In genomic region chr3:49173792-49174170, GRCh38 we compare ENCODE assay signal across 10 cellular contexts. TPM values are rescaled to one million over a fixed set of nuclear protein-coding genes. Genes with fewer than 3 reads are reported as not detected.
DNase-seq lines count a peak whose midpoint lies in the region; ATAC-seq and TF ChIP-seq lines count a peak whose summit lies in the region.
"Had no signal": no experiment of that assay in that cellular context is flagged by ENCODE, and none has a peak within 500 bp of the region (broad histone marks: within the 10 kb centered on the region; RNA-seq: fewer than 3 reads in every experiment).

No MANE protein-coding gene starts in this region.

- no peak overlapping the region for H2AFZ ChIP-seq in neuron (ENCODE audit: low read depth, low read length)

- H3K27ac Mint-ChIP-seq in activated T-helper 1 cell treated with anti-CD3 and anti-CD28 coated beads, Interleukin-12 subunit alpha, Interleukin-12 subunit beta, Interleukin-2, Interleukin-4 antibody, amounts not matched to agents 30 ng/mL and 10 ng/mL and 1 ng/mL, durations not matched to agents 14 hours and 24 hours and 36 hours: no peak overlapping the region

- H4K20me1 ChIP-seq in BLaER1 treated with 17β-estradiol and CSF1 and Interleukin-3, amounts not matched to agents 10 nM and 100 nM: peaks cover 0 to 50% (median 0%) of the 10 kb centered on the region in 11 experiments; a peak in 4 of 22 replicates

- intact Hi-C loops in activated T-helper 1 cell treated with anti-CD3 and anti-CD28 coated beads, Interleukin-12 subunit alpha, Interleukin-12 subunit beta, Interleukin-2, Interleukin-4 antibody, amounts not matched to agents 30 ng/mL and 10 ng/mL and 1 ng/mL, durations not matched to agents 14 hours and 24 hours and 36 hours (cut with micrococcal nuclease): no loop called here

- H3K9me3 Mint-ChIP-seq in activated T-helper 1 cell treated with anti-CD3 and anti-CD28 coated beads, Interleukin-12 subunit alpha, Interleukin-12 subunit beta, Interleukin-2, Interleukin-4 antibody, amounts not matched to agents 30 ng/mL and 10 ng/mL and 1 ng/mL, durations not matched to agents 14 hours and 24 hours and 36 hours: no peaks in the 10 kb centered on the region

- ATAC-seq in GM21723 (IDR thresholded peaks at IDR 0.05; ENCODE audit: unreplicated experiment): no peak

- TF ChIP-seq POLR2A in Peyer's patch (IDR thresholded peaks at IDR 0.05): no peak

- H3K27me3 ChIP-seq in BLaER1 treated with 17β-estradiol and CSF1 and Interleukin-3, amounts not matched to agents 10 nM and 100 nM: no peaks in the 10 kb centered on the region; a peak in 1 of 22 replicates
- H3K27me3 ChIP-seq in Peyer's patch: no peaks in the 10 kb centered on the region
- H3K27me3 ChIP-seq in neuron (ENCODE audit: insufficient read depth, low read length): no peaks in the 10 kb centered on the region

- DNase-seq in Peyer's patch (no peak), fibroblast of the aortic adventitia (ENCODE audit: low read depth) (peak; percentile 30), SHP77 treated with DMSO at 0.1 percent for 48 hours (lab: John Stamatoyannopoulos, UW) (no peak)
- DNase-seq in activated CD4-positive, alpha-beta T cell treated with anti-CD3 and anti-CD28 coated beads for 48 hours: no peak
- no peak for DNase-seq in activated T-helper 1 cell treated with anti-CD3 and anti-CD28 coated beads, Interleukin-12 subunit alpha, Interleukin-12 subunit beta, Interleukin-2, Interleukin-4 antibody, amounts not matched to agents 30 ng/mL and 10 ng/mL and 1 ng/mL, durations not matched to agents 14 hours and 24 hours and 36 hours (ENCODE audit: low spot score)
- DNase-seq: activated CD8-positive, alpha-beta memory T cell treated with anti-CD3 and anti-CD28 coated beads, Interleukin-2, amount 50 U/mL, for 48 hours; effector CD4-positive, alpha-beta T cell had no signal

- no peaks in the 10 kb centered on the region for H3K36me3 Mint-ChIP-seq in activated T-helper 1 cell treated with anti-CD3 and anti-CD28 coated beads, Interleukin-12 subunit alpha, Interleukin-12 subunit beta, Interleukin-2, Interleukin-4 antibody, amounts not matched to agents 30 ng/mL and 10 ng/mL and 1 ng/mL, durations not matched to agents 14 hours and 24 hours and 36 hours (ENCODE audit: low read depth)

- H3K4me2 ChIP-seq in BLaER1 treated with 17β-estradiol and CSF1 and Interleukin-3, amounts not matched to agents 10 nM and 100 nM: peak overlapping the region; percentile 84 to 100 (median 96)

- H3K9me3 ChIP-seq in BLaER1 treated with 17β-estradiol and CSF1 and Interleukin-3, amounts not matched to agents 10 nM and 100 nM (replicated peaks in 1 of 11): no peaks in the 10 kb centered on the region
- no peaks in the 10 kb centered on the region for H3K9me3 ChIP-seq in Peyer's patch
- no peaks in the 10 kb centered on the region for H3K9me3 ChIP-seq in neuron (ENCODE audit: low read length)

- H3K4me3 Mint-ChIP-seq in activated T-helper 1 cell treated with anti-CD3 and anti-CD28 coated beads, Interleukin-12 subunit alpha, Interleukin-12 subunit beta, Interleukin-2, Interleukin-4 antibody, amounts not matched to agents 30 ng/mL and 10 ng/mL and 1 ng/mL, durations not matched to agents 14 hours and 24 hours and 36 hours: no peak overlapping the region

- peak overlapping the region in 8 of 11 experiments; percentile 6 to 96 (median 38); a peak in 11 of 22 replicates for H3K9ac ChIP-seq in BLaER1 treated with 17β-estradiol and CSF1 and Interleukin-3, amounts not matched to agents 10 nM and 100 nM

- peaks cover 63 to 90% (median 86%) of the 10 kb centered on the region in 10 experiments for H3K4me1 ChIP-seq in BLaER1 treated with 17β-estradiol and CSF1 and Interleukin-3, amounts not matched to agents 10 nM and 100 nM
- peaks cover 0 to 31% (median 4%) of the 10 kb centered on the region in 4 donors for H3K4me1 ChIP-seq in Peyer's patch
- peaks cover 44% of the 10 kb centered on the region for H3K4me1 ChIP-seq in neuron (ENCODE audit: insufficient read depth, low read length)

- H3K27me3 Mint-ChIP-seq in activated T-helper 1 cell treated with anti-CD3 and anti-CD28 coated beads, Interleukin-12 subunit alpha, Interleukin-12 subunit beta, Interleukin-2, Interleukin-4 antibody, amounts not matched to agents 30 ng/mL and 10 ng/mL and 1 ng/mL, durations not matched to agents 14 hours and 24 hours and 36 hours (ENCODE audit: insufficient read depth): no peaks in the 10 kb centered on the region

- peak overlapping the region in 3 of 10 experiments; percentile 11 to 93 (median 75); a peak in 4 of 20 replicates for H3K4me3 ChIP-seq in BLaER1 treated with 17β-estradiol and CSF1 and Interleukin-3, amounts not matched to agents 10 nM and 100 nM
- H3K4me3 ChIP-seq in Peyer's patch (peak overlapping the region in 1 of 4 donors; percentile 63), fibroblast of the aortic adventitia (ENCODE audit: low read depth, low read length) (peak overlapping the region; percentile 85), neuron (ENCODE audit: low read length) (peak overlapping the region; percentile 25)

- peaks cover 6% of the 10 kb centered on the region for H3K4me1 Mint-ChIP-seq in activated T-helper 1 cell treated with anti-CD3 and anti-CD28 coated beads, Interleukin-12 subunit alpha, Interleukin-12 subunit beta, Interleukin-2, Interleukin-4 antibody, amounts not matched to agents 30 ng/mL and 10 ng/mL and 1 ng/mL, durations not matched to agents 14 hours and 24 hours and 36 hours (ENCODE audit: low read depth)

- TF ChIP-seq CTCF in Peyer's patch (IDR thresholded peaks at IDR 0.05) (no peak), fibroblast of the aortic adventitia (IDR thresholded peaks at IDR 0.05; ENCODE audit: insufficient read depth, low read length) (no peak)

- peaks cover 0 to 60% (median 0%) of the 10 kb centered on the region in 11 experiments; a peak in 4 of 22 replicates for H3K36me3 ChIP-seq in BLaER1 treated with 17β-estradiol and CSF1 and Interleukin-3, amounts not matched to agents 10 nM and 100 nM
- H3K36me3 ChIP-seq in Peyer's patch: no peaks in the 10 kb centered on the region
- peaks cover 21% of the 10 kb centered on the region for H3K36me3 ChIP-seq in neuron (ENCODE audit: insufficient read depth, low read length)

- peak overlapping the region in 7 of 11 experiments; percentile 10 to 79 (median 41); a peak in 8 of 22 replicates for H3K27ac ChIP-seq in BLaER1 treated with 17β-estradiol and CSF1 and Interleukin-3, amounts not matched to agents 10 nM and 100 nM
- H3K27ac ChIP-seq in Peyer's patch: peak overlapping the region in 3 of 4 donors; percentile 49 to 82 (median 79)

RNA-seq across cellular contexts. Expression of gene KLHDC8B, which starts 2.4 kb away (rescaled TPM):
- 10 to 100 TPM in 1 of 4 donors, 1 to 10 TPM in 3; 3.9 to 13.7 (median 9.5) TPM for total RNA-seq in Peyer's patch
- 23.8 and 91.7 TPM in 2 replicates for total RNA-seq in fibroblast of the aortic adventitia (ENCODE audit: low replicate concordance)
- total RNA-seq in activated T-helper 1 cell treated with anti-CD3 and anti-CD28 coated beads, Interleukin-12 subunit alpha, Interleukin-12 subunit beta, Interleukin-2, Interleukin-4 antibody, amounts not matched to agents 30 ng/mL and 10 ng/mL and 1 ng/mL, durations not matched to agents 14 hours and 24 hours and 36 hours: 2.6 and 2.9 TPM in 2 replicates

RNA-seq across cellular contexts. Expression of gene CCDC71, which starts 7.7 kb away (rescaled TPM):
- total RNA-seq in Peyer's patch (10 to 100 TPM; 12.4 to 39.3 (median 37.5) TPM), fibroblast of the aortic adventitia (ENCODE audit: low replicate concordance) (14.8 and 22.7 TPM in 2 replicates)
- 27.6 and 29.1 TPM in 2 replicates for total RNA-seq in activated T-helper 1 cell treated with anti-CD3 and anti-CD28 coated beads, Interleukin-12 subunit alpha, Interleukin-12 subunit beta, Interleukin-2, Interleukin-4 antibody, amounts not matched to agents 30 ng/mL and 10 ng/mL and 1 ng/mL, durations not matched to agents 14 hours and 24 hours and 36 hours

RNA-seq across cellular contexts. Expression of gene LAMB2, which starts 40.9 kb away (rescaled TPM):
- 100 to 1,000 TPM; 293 to 476 (median 348) TPM for total RNA-seq in Peyer's patch
- total RNA-seq in fibroblast of the aortic adventitia (ENCODE audit: low replicate concordance): 202 and 937 TPM in 2 replicates
- total RNA-seq in activated T-helper 1 cell treated with anti-CD3 and anti-CD28 coated beads, Interleukin-12 subunit alpha, Interleukin-12 subunit beta, Interleukin-2, Interleukin-4 antibody, amounts not matched to agents 30 ng/mL and 10 ng/mL and 1 ng/mL, durations not matched to agents 14 hours and 24 hours and 36 hours: not detected in 2 replicates

RNA-seq across cellular contexts. Expression of gene USP19, which starts 53.2 kb away (rescaled TPM):
- total RNA-seq in Peyer's patch (10 to 100 TPM; 42.9 to 96.0 (median 61.8) TPM), fibroblast of the aortic adventitia (ENCODE audit: low replicate concordance) (23.7 and 36.0 TPM in 2 replicates)
- total RNA-seq in activated T-helper 1 cell treated with anti-CD3 and anti-CD28 coated beads, Interleukin-12 subunit alpha, Interleukin-12 subunit beta, Interleukin-2, Interleukin-4 antibody, amounts not matched to agents 30 ng/mL and 10 ng/mL and 1 ng/mL, durations not matched to agents 14 hours and 24 hours and 36 hours: 57.7 and 59.7 TPM in 2 replicates

Comparison
In these comparisons a context has a peak if more than half of its experiments do, and no peak if none do; other contexts are left out.
1. RNA of gene LAMB2, which starts 40.9 kb away (total RNA-seq): 293 to 476 TPM in Peyer's patch and 202 to 937 TPM in fibroblast of the aortic adventitia; not detected in activated T-helper 1 cell treated with anti-CD3 and anti-CD28 coated beads, Interleukin-12 subunit alpha, Interleukin-12 subunit beta, Interleukin-2, Interleukin-4 antibody, amounts not matched to agents 30 ng/mL and 10 ng/mL and 1 ng/mL, durations not matched to agents 14 hours and 24 hours and 36 hours; every median in the first group is over 100 times any median in the second.